ENCODE assay signal across 9 cellular contexts in the genomic region with DNA sequence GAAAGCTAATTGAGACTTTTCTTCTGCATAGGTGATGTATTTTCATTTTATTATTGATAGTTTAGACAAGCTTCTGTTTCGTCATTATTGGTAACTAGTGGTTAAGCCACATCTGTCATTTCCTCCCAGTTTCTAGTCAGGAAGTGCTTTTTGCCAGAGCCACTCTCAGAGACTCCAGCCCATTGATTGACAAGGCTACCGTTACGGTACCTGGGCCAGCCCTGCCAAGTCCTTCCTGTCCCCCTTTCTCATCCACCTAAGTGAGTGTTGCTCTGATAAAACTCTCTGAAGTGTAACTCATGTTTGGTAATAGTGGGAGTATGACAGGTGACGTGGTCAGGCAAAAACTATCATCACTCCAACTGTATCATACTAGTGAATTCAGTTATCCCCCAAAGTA. TPM values are rescaled to one million over a fixed set of nuclear protein-coding genes. Genes with fewer than 3 reads are reported as not detected.
DNase-seq lines count a peak whose midpoint lies in the region; ATAC-seq and TF ChIP-seq lines count a peak whose summit lies in the region.
"Had no signal": no experiment of that assay in that cellular context is flagged by ENCODE, and none has a peak within 500 bp of the region (broad histone marks: within the 10 kb centered on the region; RNA-seq: fewer than 3 reads in every experiment).

No MANE protein-coding gene starts in this region.

- H3K4me3 ChIP-seq in testis (no peak overlapping the region), gastrocnemius medialis (no peak overlapping the region)

- no peak overlapping the region for H3K4me3 Mint-ChIP-seq in WTC11
- H3K4me3 Mint-ChIP-seq: nephron had no signal

- ATAC-seq in HG03066 (IDR thresholded peaks at IDR 0.05; ENCODE audit: low read depth, unreplicated experiment) (peak; percentile 82), gastrocnemius medialis (no peak), WTC11 (no peak)

- TF ChIP-seq CTCF in GM10266 (IDR thresholded peaks at IDR 0.05; ENCODE audit: control insufficient read depth, insufficient read depth, low read depth, missing control alignments) (no peak), testis (IDR thresholded peaks at IDR 0.05) (no peak), gastrocnemius medialis (IDR thresholded peaks at IDR 0.05 in 4 of 5, conservative IDR thresholded peaks at IDR 0.05 in 1 of 5) (no peak), WTC11 (IDR thresholded peaks at IDR 0.05) (no peak)

- POLR2A ChIA-PET in WTC11 (lab: Charles Lee) = no interaction called here

- no peak overlapping the region for H3K27ac Mint-ChIP-seq in WTC11
- H3K27ac Mint-ChIP-seq: nephron had no signal

- CTCF ChIA-PET in WTC11 (lab: Charles Lee) = no interaction called here

- no peaks in the 10 kb centered on the region for H3K27me3 Mint-ChIP-seq in WTC11 (ENCODE audit: low read depth)

- no peaks in the 10 kb centered on the region for H3K4me1 Mint-ChIP-seq in WTC11
- H3K4me1 Mint-ChIP-seq: nephron had no signal

- H3K9me3 ChIP-seq in testis (no peaks in the 10 kb centered on the region), gastrocnemius medialis (no peaks in the 10 kb centered on the region)

- intact Hi-C loops in testis (cut with DNase I; ENCODE audit: low total_unique reads) (no loop called here), gastrocnemius medialis (cut with DNase I; ENCODE audit: low total_unique reads) (no loop called here)

- peaks cover 15% of the 10 kb centered on the region for H3K9me3 Mint-ChIP-seq in WTC11

- DNase-seq in GM10266 (ENCODE audit: extremely low spot score) (peak; percentile 37), GM19240 (ENCODE audit: insufficient read length, low spot score) (peak; percentile 31), testis (no peak), gastrocnemius medialis (no peak), WTC11 (ENCODE audit: low spot score) (no peak), GM03348 (ENCODE audit: low spot score) (no peak)
- DNase-seq in activated T-cell treated with anti-CD3 and anti-CD28 coated beads, Interleukin-2, amount 50 U/mL, for 1 hour = peak; percentile 27

- H3K36me3 ChIP-seq in testis (ENCODE audit: low read depth, missing control alignments) (no peaks in the 10 kb centered on the region), gastrocnemius medialis (no peaks in the 10 kb centered on the region)

- H3K27me3 ChIP-seq in testis = no peaks in the 10 kb centered on the region
- no peaks in the 10 kb centered on the region for H3K27me3 ChIP-seq in gastrocnemius medialis

- in situ Hi-C loops in gastrocnemius medialis (cut with MboI; ENCODE audit: low sequenced_read_pairs in 4 of 4) = loop anchor here in 3 of 4 donors (25.0 kb wide), 3 partner anchors 217 to 1042 kb away; a partner anchor contains a TSS

- TF ChIP-seq POLR2A in testis (IDR thresholded peaks at IDR 0.05) = no peak
- no peak for TF ChIP-seq POLR2A in gastrocnemius medialis (IDR thresholded peaks at IDR 0.05)

- no peaks in the 10 kb centered on the region for H3K4me1 ChIP-seq in testis
- H3K4me1 ChIP-seq in gastrocnemius medialis = peaks cover 31 to 33% of the 10 kb centered on the region in 2 donors

- H3K36me3 Mint-ChIP-seq in WTC11 = peaks cover 12% of the 10 kb centered on the region

- WGBS in testis, 2 donors = 54 to 59% methylated on average over 4 of the region's 4 CpGs

- no peak overlapping the region for H3K27ac ChIP-seq in testis
- peak overlapping the region in 2 of 4 donors; percentile 10 to 17 for H3K27ac ChIP-seq in gastrocnemius medialis

TF ChIP-seq in WTC11, 78 proteins besides CTCF, POLR2A, EP300 and RAD21 (continues in another document):
- no peak for TF ChIP-seq RORB (CRISPR knock-in tag; IDR thresholded peaks at IDR 0.05)
- TF ChIP-seq TEAD4 (CRISPR knock-in tag; IDR thresholded peaks at IDR 0.05) = no peak
- no peak for TF ChIP-seq MYBL2 (CRISPR knock-in tag; IDR thresholded peaks at IDR 0.05)
- TF ChIP-seq ZNF416 (CRISPR knock-in tag; IDR thresholded peaks at IDR 0.05) = no peak
- no peak for TF ChIP-seq IRF2 (CRISPR knock-in tag; IDR thresholded peaks at IDR 0.05; ENCODE audit: borderline replicate concordance, low read depth)
- TF ChIP-seq JAZF1 (CRISPR knock-in tag; IDR thresholded peaks at IDR 0.05) = no peak
- TF ChIP-seq, protein P1, sequence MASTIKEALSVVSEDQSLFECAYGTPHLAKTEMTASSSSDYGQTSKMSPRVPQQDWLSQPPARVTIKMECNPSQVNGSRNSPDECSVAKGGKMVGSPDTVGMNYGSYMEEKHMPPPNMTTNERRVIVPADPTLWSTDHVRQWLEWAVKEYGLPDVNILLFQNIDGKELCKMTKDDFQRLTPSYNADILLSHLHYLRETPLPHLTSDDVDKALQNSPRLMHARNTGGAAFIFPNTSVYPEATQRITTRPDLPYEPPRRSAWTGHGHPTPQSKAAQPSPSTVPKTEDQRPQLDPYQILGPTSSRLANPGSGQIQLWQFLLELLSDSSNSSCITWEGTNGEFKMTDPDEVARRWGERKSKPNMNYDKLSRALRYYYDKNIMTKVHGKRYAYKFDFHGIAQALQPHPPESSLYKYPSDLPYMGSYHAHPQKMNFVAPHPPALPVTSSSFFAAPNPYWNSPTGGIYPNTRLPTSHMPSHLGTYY (CRISPR knock-in tag; IDR thresholded peaks at IDR 0.05) = no peak
- TF ChIP-seq, protein P2, sequence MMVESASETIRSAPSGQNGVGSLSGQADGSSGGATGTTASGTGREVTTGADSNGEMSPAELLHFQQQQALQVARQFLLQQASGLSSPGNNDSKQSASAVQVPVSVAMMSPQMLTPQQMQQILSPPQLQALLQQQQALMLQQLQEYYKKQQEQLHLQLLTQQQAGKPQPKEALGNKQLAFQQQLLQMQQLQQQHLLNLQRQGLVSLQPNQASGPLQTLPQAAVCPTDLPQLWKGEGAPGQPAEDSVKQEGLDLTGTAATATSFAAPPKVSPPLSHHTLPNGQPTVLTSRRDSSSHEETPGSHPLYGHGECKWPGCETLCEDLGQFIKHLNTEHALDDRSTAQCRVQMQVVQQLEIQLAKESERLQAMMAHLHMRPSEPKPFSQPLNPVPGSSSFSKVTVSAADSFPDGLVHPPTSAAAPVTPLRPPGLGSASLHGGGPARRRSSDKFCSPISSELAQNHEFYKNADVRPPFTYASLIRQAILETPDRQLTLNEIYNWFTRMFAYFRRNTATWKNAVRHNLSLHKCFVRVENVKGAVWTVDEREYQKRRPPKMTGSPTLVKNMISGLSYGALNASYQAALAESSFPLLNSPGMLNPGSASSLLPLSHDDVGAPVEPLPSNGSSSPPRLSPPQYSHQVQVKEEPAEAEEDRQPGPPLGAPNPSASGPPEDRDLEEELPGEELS (CRISPR knock-in tag; IDR thresholded peaks at IDR 0.05) = no peak
- TF ChIP-seq, protein P3, sequence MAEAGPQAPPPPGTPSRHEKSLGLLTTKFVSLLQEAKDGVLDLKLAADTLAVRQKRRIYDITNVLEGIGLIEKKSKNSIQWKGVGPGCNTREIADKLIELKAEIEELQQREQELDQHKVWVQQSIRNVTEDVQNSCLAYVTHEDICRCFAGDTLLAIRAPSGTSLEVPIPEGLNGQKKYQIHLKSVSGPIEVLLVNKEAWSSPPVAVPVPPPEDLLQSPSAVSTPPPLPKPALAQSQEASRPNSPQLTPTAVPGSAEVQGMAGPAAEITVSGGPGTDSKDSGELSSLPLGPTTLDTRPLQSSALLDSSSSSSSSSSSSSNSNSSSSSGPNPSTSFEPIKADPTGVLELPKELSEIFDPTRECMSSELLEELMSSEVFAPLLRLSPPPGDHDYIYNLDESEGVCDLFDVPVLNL (CRISPR knock-in tag; IDR thresholded peaks at IDR 0.05; ENCODE audit: borderline replicate concordance, low read depth) = no peak
- TF ChIP-seq, protein P4, sequence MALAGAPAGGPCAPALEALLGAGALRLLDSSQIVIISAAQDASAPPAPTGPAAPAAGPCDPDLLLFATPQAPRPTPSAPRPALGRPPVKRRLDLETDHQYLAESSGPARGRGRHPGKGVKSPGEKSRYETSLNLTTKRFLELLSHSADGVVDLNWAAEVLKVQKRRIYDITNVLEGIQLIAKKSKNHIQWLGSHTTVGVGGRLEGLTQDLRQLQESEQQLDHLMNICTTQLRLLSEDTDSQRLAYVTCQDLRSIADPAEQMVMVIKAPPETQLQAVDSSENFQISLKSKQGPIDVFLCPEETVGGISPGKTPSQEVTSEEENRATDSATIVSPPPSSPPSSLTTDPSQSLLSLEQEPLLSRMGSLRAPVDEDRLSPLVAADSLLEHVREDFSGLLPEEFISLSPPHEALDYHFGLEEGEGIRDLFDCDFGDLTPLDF (CRISPR knock-in tag; IDR thresholded peaks at IDR 0.05) = no peak
- no peak for TF ChIP-seq FOXJ3 (CRISPR knock-in tag; IDR thresholded peaks at IDR 0.05; ENCODE audit: borderline replicate concordance)
- TF ChIP-seq SP1 (CRISPR knock-in tag; conservative IDR thresholded peaks at IDR 0.05) = no peak
- TF ChIP-seq, protein P5, sequence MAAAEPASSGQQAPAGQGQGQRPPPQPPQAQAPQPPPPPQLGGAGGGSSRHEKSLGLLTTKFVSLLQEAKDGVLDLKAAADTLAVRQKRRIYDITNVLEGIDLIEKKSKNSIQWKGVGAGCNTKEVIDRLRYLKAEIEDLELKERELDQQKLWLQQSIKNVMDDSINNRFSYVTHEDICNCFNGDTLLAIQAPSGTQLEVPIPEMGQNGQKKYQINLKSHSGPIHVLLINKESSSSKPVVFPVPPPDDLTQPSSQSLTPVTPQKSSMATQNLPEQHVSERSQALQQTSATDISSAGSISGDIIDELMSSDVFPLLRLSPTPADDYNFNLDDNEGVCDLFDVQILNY (CRISPR knock-in tag; IDR thresholded peaks at IDR 0.05) = no peak
- no peak for TF ChIP-seq JUN (CRISPR knock-in tag; IDR thresholded peaks at IDR 0.05)
- no peak for TF ChIP-seq ZNF232 (CRISPR knock-in tag; IDR thresholded peaks at IDR 0.05)
- TF ChIP-seq GTF2I (CRISPR knock-in tag; conservative IDR thresholded peaks at IDR 0.05) = no peak

RNA-seq across cellular contexts. Expression of a gene that starts 29.6 kb away (rescaled TPM):
- total RNA-seq in testis (10 to 100 TPM; 16.7 to 19.6 TPM), gastrocnemius medialis (100 to 1,000 TPM in 2 of 4 donors, 10 to 100 TPM in 2; 49.3 to 143 (median 103) TPM), WTC11 (2021) (20.2 to 22.5 TPM (median 21.6 TPM) in 3 replicates)
- 7.1 TPM for polyA plus RNA-seq in testis (ENCODE audit: insufficient read depth, low read depth, low replicate concordance)

RNA-seq across cellular contexts. Expression of a gene that starts 54.1 kb away (rescaled TPM):
- 1 to 10 TPM; 6.1 to 7.6 TPM for total RNA-seq in testis
- polyA plus RNA-seq in testis (ENCODE audit: insufficient read depth, low read depth, low replicate concordance) = 1.7 TPM
- total RNA-seq in gastrocnemius medialis = 1 to 10 TPM; 1.4 to 4.5 (median 2.3) TPM
- total RNA-seq in WTC11 (2021) = 6.0 to 6.2 TPM (median 6.1 TPM) in 3 replicates

Comparison
In these comparisons a context has a peak if more than half of its experiments do, and no peak if none do; other contexts are left out.
1. DNase-seq: peak in GM10266 (single experiment), GM19240 (single experiment) and activated T-cell treated with anti-CD3 and anti-CD28 coated beads, Interleukin-2, amount 50 U/mL, for 1 hour (single experiment); none in testis (single experiment), gastrocnemius medialis (0 of 2), WTC11 (single experiment) and GM03348 (single experiment).